In genomic region chr17:72705905-72706395, GRCh38 we compare ENCODE assay signal across 15 cellular contexts.
DNase-seq lines count a peak whose midpoint lies in the region; ATAC-seq, FAIRE-seq and TF ChIP-seq lines count a peak whose summit lies in the region.
"Had no signal": no experiment of that assay in that cellular context is flagged by ENCODE, and none has a peak within 500 bp of the region (broad histone marks: within the 10 kb centered on the region; RNA-seq: fewer than 3 reads in every experiment).

No MANE protein-coding gene starts in this region.

- H3K36me3 ChIP-seq in esophagus squamous epithelium, result no peaks in the 10 kb centered on the region
- H3K36me3 ChIP-seq in CD4-positive, alpha-beta memory T cell (ENCODE audit: insufficient read depth, low read length), result no peaks in the 10 kb centered on the region

- DNase-seq in GM18507 (ENCODE audit: extremely low spot score, insufficient read length, low read depth) (peak; percentile 22), esophagus squamous epithelium (lab: John Stamatoyannopoulos, UW) (no peak), UCSD-AML1 (lab: John Stamatoyannopoulos, UW; ENCODE audit: unreplicated experiment) (no peak)
- no peak for DNase-seq in CD4-positive, alpha-beta memory T cell
- DNase-seq: activated CD8-positive, alpha-beta T cell treated with anti-CD3 and anti-CD28 coated beads for 36 hours; CD8-positive, alpha-beta memory T cell; NCI-H1436 treated with DMSO at 0.1 percent for 48 hours; NK-92 treated with Interleukin-12 subunit alpha and Interleukin-12 subunit beta, amount 100 ng/mL, for 24 hours; stimulated activated CD4-positive, alpha-beta T cell treated with anti-CD3 and anti-CD28 coated beads, Interleukin-4, amount 100 ng/mL, for 24 hours; stimulated activated naive CD8-positive, alpha-beta T cell treated with anti-CD3 and anti-CD28 coated beads, Interleukin-15, amount 100 ng/mL, for 72 hours; SW 1271 had no signal

- H3K27me3 ChIP-seq in esophagus squamous epithelium, result no peaks in the 10 kb centered on the region
- no peaks in the 10 kb centered on the region for H3K27me3 ChIP-seq in CD4-positive, alpha-beta memory T cell (ENCODE audit: insufficient read depth, low read length)

- POLR2A ChIA-PET in CD4-positive, alpha-beta memory T cell (lab: Charles Lee; ENCODE audit: partially characterized antibody), result no interaction called here

- peaks cover 4 to 13% (median 8%) of the 10 kb centered on the region in 8 donors for H3K9me3 Mint-ChIP-seq in CD4-positive, alpha-beta memory T cell

- no peaks in the 10 kb centered on the region for H3K27me3 Mint-ChIP-seq in CD4-positive, alpha-beta memory T cell
- H3K27me3 Mint-ChIP-seq: activated CD8-positive, alpha-beta T cell treated with anti-CD3 and anti-CD28 coated beads for 36 hours; activated naive CD8-positive, alpha-beta T cell; stimulated activated naive CD8-positive, alpha-beta T cell treated with anti-CD3 and anti-CD28 coated beads, Interleukin-15, amount 100 ng/mL, for 72 hours had no signal

- peaks cover 13 to 23% of the 10 kb centered on the region in 2 donors for H3K36me3 Mint-ChIP-seq in CD4-positive, alpha-beta memory T cell

- CTCF ChIA-PET in CD4-positive, alpha-beta memory T cell (lab: Charles Lee; ENCODE audit: partially characterized antibody), result interaction anchor here (1.7 to 3.2 kb wide), 2 partner anchors 22 kb away, joined by 4 to 8 read pairs; no protein-coding TSS in a partner anchor

- intact Hi-C loops in esophagus squamous epithelium (cut with DNase I), result loop anchor here (10.0 kb wide), 1 partner anchor 121 kb away; no protein-coding TSS in a partner anchor
- intact Hi-C loops in CD4-positive, alpha-beta memory T cell (cut with micrococcal nuclease), result no loop called here

- H3K4me3 Mint-ChIP-seq in CD4-positive, alpha-beta memory T cell, result no peak overlapping the region
- H3K4me3 Mint-ChIP-seq: activated CD8-positive, alpha-beta T cell treated with anti-CD3 and anti-CD28 coated beads for 36 hours; activated naive CD8-positive, alpha-beta T cell; CD8-positive, alpha-beta memory T cell; stimulated activated naive CD8-positive, alpha-beta T cell treated with anti-CD3 and anti-CD28 coated beads, Interleukin-15, amount 100 ng/mL, for 72 hours had no signal

- FAIRE-seq in GM18507 (lab: Jason Lieb, UNC), result no peak

- peaks cover 0 to 67% (median 14%) of the 10 kb centered on the region in 3 donors for H3K4me1 ChIP-seq in esophagus squamous epithelium
- peaks cover 7% of the 10 kb centered on the region for H3K4me1 ChIP-seq in CD4-positive, alpha-beta memory T cell (ENCODE audit: insufficient read depth, low read length)

- peak overlapping the region in 1 of 7 donors; percentile 13 for H3K27ac Mint-ChIP-seq in CD4-positive, alpha-beta memory T cell
- H3K27ac Mint-ChIP-seq: activated CD8-positive, alpha-beta T cell treated with anti-CD3 and anti-CD28 coated beads for 36 hours; activated naive CD8-positive, alpha-beta T cell; CD8-positive, alpha-beta memory T cell; stimulated activated naive CD8-positive, alpha-beta T cell treated with anti-CD3 and anti-CD28 coated beads, Interleukin-15, amount 100 ng/mL, for 72 hours had no signal

- WGBS in esophagus squamous epithelium, 2 donors, result 41 to 50% methylated on average over 5 of the region's 5 CpGs

- H3K4me1 Mint-ChIP-seq in CD4-positive, alpha-beta memory T cell, result peaks cover 12 to 25% (median 19%) of the 10 kb centered on the region in 4 donors

- H3K9me3 ChIP-seq in esophagus squamous epithelium, result peaks cover 0 to 6% (median 0%) of the 10 kb centered on the region in 3 donors
- no peaks in the 10 kb centered on the region for H3K9me3 ChIP-seq in CD4-positive, alpha-beta memory T cell (ENCODE audit: control insufficient read depth in 1 of 2, low read length in 2 of 2)

- no peak overlapping the region for H3K4me3 ChIP-seq in esophagus squamous epithelium
- H3K4me3 ChIP-seq in CD4-positive, alpha-beta memory T cell (ENCODE audit: low read length in 2 of 2), result no peak overlapping the region

- no peak for TF ChIP-seq POLR2A in esophagus squamous epithelium (IDR thresholded peaks at IDR 0.05)

- no peak for TF ChIP-seq CTCF in esophagus squamous epithelium (IDR thresholded peaks at IDR 0.05)

- ATAC-seq in GM21367 (IDR thresholded peaks at IDR 0.05; ENCODE audit: unreplicated experiment), result peak; percentile 57
- peak; percentile 76 for ATAC-seq in HG03469 (IDR thresholded peaks at IDR 0.05; ENCODE audit: unreplicated experiment)
- ATAC-seq in GM19328 (IDR thresholded peaks at IDR 0.05; ENCODE audit: unreplicated experiment), result no peak
- ATAC-seq: activated CD8-positive, alpha-beta T cell treated with anti-CD3 and anti-CD28 coated beads for 36 hours; stimulated activated naive CD8-positive, alpha-beta T cell treated with anti-CD3 and anti-CD28 coated beads, Interleukin-15, amount 100 ng/mL, for 72 hours had no signal

- H3K27ac ChIP-seq in esophagus squamous epithelium, result peak overlapping the region in 3 of 4 donors; percentile 47 to 56 (median 52)
- H3K27ac ChIP-seq in CD4-positive, alpha-beta memory T cell (ENCODE audit: low read depth, low read length), result no peak overlapping the region
